In genomic region chr6:35568967-35569606, GRCh38 we compare ENCODE assay signal across 9 cellular contexts. TPM values are rescaled to one million over a fixed set of nuclear protein-coding genes. Genes with fewer than 3 reads are reported as not detected.
DNase-seq lines count a peak whose midpoint lies in the region; ATAC-seq and FAIRE-seq lines count a peak whose summit lies in the region.
"Had no signal": no experiment of that assay in that cellular context is flagged by ENCODE, and none has a peak within 500 bp of the region (broad histone marks: within the 10 kb centered on the region; RNA-seq: fewer than 3 reads in every experiment).

No MANE protein-coding gene starts in this region.

- no peaks in the 10 kb centered on the region for H3K4me1 Mint-ChIP-seq in stimulated activated memory B cell treated with anti-CD40 and anti-IgM and Interleukin-4, amounts not matched to agents 10 μg/mL and 1 μg/mL and 100 μg/mL, for 72 hours

- FAIRE-seq in GM19239 (lab: Jason Lieb, UNC), result no peak

- H3K9me3 Mint-ChIP-seq in activated naive CD4-positive, alpha-beta T cell treated with anti-CD3 and anti-CD28 coated beads, Interleukin-2, amount 50 U/mL, for 72 hours, result no peaks in the 10 kb centered on the region
- no peaks in the 10 kb centered on the region for H3K9me3 Mint-ChIP-seq in stimulated activated memory B cell treated with anti-CD40 and anti-IgM and Interleukin-4, amounts not matched to agents 10 μg/mL and 1 μg/mL and 100 μg/mL, for 72 hours

- no peak overlapping the region for H3K4me3 Mint-ChIP-seq in stimulated activated memory B cell treated with anti-CD40 and anti-IgM and Interleukin-4, amounts not matched to agents 10 μg/mL and 1 μg/mL and 100 μg/mL, for 72 hours

- peak; percentile 62 to 79 for ATAC-seq in activated naive CD4-positive, alpha-beta T cell treated with anti-CD3 and anti-CD28 coated beads, Interleukin-2, amount 50 U/mL, for 72 hours
- ATAC-seq in stimulated activated memory B cell treated with anti-CD40 and anti-IgM and Interleukin-4, amounts not matched to agents 10 μg/mL and 1 μg/mL and 100 μg/mL, for 72 hours, result peak; percentile 50

- H3K27me3 Mint-ChIP-seq in stimulated activated memory B cell treated with anti-CD40 and anti-IgM and Interleukin-4, amounts not matched to agents 10 μg/mL and 1 μg/mL and 100 μg/mL, for 72 hours, result peaks cover 24% of the 10 kb centered on the region

- H3K36me3 Mint-ChIP-seq in activated naive CD4-positive, alpha-beta T cell treated with anti-CD3 and anti-CD28 coated beads, Interleukin-2, amount 50 U/mL, for 72 hours, result peaks cover 0 to 11% of the 10 kb centered on the region in 2 donors
- H3K36me3 Mint-ChIP-seq in stimulated activated memory B cell treated with anti-CD40 and anti-IgM and Interleukin-4, amounts not matched to agents 10 μg/mL and 1 μg/mL and 100 μg/mL, for 72 hours, result peaks cover 1% of the 10 kb centered on the region

- peak overlapping the region; percentile 43 to 62 for H3K27ac Mint-ChIP-seq in activated naive CD4-positive, alpha-beta T cell treated with anti-CD3 and anti-CD28 coated beads, Interleukin-2, amount 50 U/mL, for 72 hours
- H3K27ac Mint-ChIP-seq in stimulated activated memory B cell treated with anti-CD40 and anti-IgM and Interleukin-4, amounts not matched to agents 10 μg/mL and 1 μg/mL and 100 μg/mL, for 72 hours, result no peak overlapping the region

- peak; percentile 94 for DNase-seq in DMS 273 treated with DMSO at 0.1 percent for 48 hours (lab: John Stamatoyannopoulos, UW)
- peak; percentile 94 for DNase-seq in NCI-H524 treated with DMSO at 0.1 percent for 48 hours (lab: John Stamatoyannopoulos, UW)
- peak in 1 of 2 donors; percentile 53 for DNase-seq in activated naive CD4-positive, alpha-beta T cell treated with anti-CD3 and anti-CD28 coated beads, Interleukin-2, amount 50 U/mL, for 72 hours (ENCODE audit: low spot score in 2 of 2)
- DNase-seq in iPS-NIHi7 (ENCODE audit: extremely low spot score), result peak; percentile 63
- no peak for DNase-seq in NCI-H2227 (lab: John Stamatoyannopoulos, UW; ENCODE audit: unreplicated experiment)
- DNase-seq in NCI-H2196 treated with DMSO at 0.1 percent for 48 hours (lab: John Stamatoyannopoulos, UW; ENCODE audit: unreplicated experiment), result no peak
- DNase-seq in GM19239 (ENCODE audit: insufficient read length, low spot score), result no peak

RNA-seq across cellular contexts. Expression of gene TULP1, which starts 56.4 kb away (rescaled TPM):
- not detected for total RNA-seq in activated naive CD4-positive, alpha-beta T cell treated with anti-CD3 and anti-CD28 coated beads, Interleukin-2, amount 50 U/mL, for 72 hours
- total RNA-seq: subcutaneous adipose tissue had no signal

Comparison
In these comparisons a context has a peak if more than half of its experiments do, and no peak if none do; other contexts are left out.
1. DNase-seq: peak in DMS 273 treated with DMSO at 0.1 percent for 48 hours (single experiment), NCI-H524 treated with DMSO at 0.1 percent for 48 hours (single experiment) and iPS-NIHi7 (single experiment); none in NCI-H2227 (single experiment), NCI-H2196 treated with DMSO at 0.1 percent for 48 hours (single experiment) and GM19239 (single experiment).